ENCODE assay signal across 8 cellular contexts in genomic region chr19:14030997-14031718, GRCh38. TPM values are rescaled to one million over a fixed set of nuclear protein-coding genes. Genes with fewer than 3 reads are reported as not detected.
DNase-seq lines count a peak whose midpoint lies in the region; ATAC-seq and TF ChIP-seq lines count a peak whose summit lies in the region.

No MANE protein-coding gene starts in this region.

- peak; percentile 47 for ATAC-seq in HG03135 (IDR thresholded peaks at IDR 0.05; ENCODE audit: unreplicated experiment)
- no peak for ATAC-seq in activated B cell treated with CpG ODN at 0.5 μM for 24 hours (ENCODE audit: low read depth)
- ATAC-seq in right cardiac atrium, result peak; percentile 5 to 10
- no peak for ATAC-seq in GM21717 (IDR thresholded peaks at IDR 0.05; ENCODE audit: unreplicated experiment)

- H3K27ac ChIP-seq in right cardiac atrium (ENCODE audit: low read length), result no peak overlapping the region

- H3K36me3 Mint-ChIP-seq in activated B cell treated with CpG ODN at 0.5 μM for 24 hours (ENCODE audit: low read depth), result peaks cover 11% of the 10 kb centered on the region

- CTCF ChIA-PET in activated B cell treated with CpG ODN at 0.5 μM for 24 hours (lab: Charles Lee), result interaction anchor here (0.6 to 1.8 kb wide), 25 partner anchors 8 to 317 kb away, joined by 3 to 11 read pairs (median 4); partner anchors contain the start of genes ASF1B and DCAF15

- H3K9me3 ChIP-seq in right cardiac atrium (ENCODE audit: control insufficient read depth, low read length), result no peaks in the 10 kb centered on the region

- H3K4me3 Mint-ChIP-seq in activated B cell treated with CpG ODN at 0.5 μM for 24 hours, result peak overlapping the region; percentile 91

- no peaks in the 10 kb centered on the region for H3K27me3 Mint-ChIP-seq in activated B cell treated with CpG ODN at 0.5 μM for 24 hours

- H3K27ac Mint-ChIP-seq in activated B cell treated with CpG ODN at 0.5 μM for 24 hours, result peak overlapping the region; percentile 89

- H3K4me1 Mint-ChIP-seq in activated B cell treated with CpG ODN at 0.5 μM for 24 hours, result peaks cover 34% of the 10 kb centered on the region

- no peaks in the 10 kb centered on the region for H3K9me3 Mint-ChIP-seq in activated B cell treated with CpG ODN at 0.5 μM for 24 hours

- peak overlapping the region; percentile 35 for H3K4me3 ChIP-seq in right cardiac atrium (ENCODE audit: low read length)

- POLR2A ChIA-PET in activated B cell treated with CpG ODN at 0.5 μM for 24 hours (lab: Charles Lee), result interaction anchor here (0.6 to 3.5 kb wide), 25 partner anchors 9 to 352 kb away, joined by 3 to 52 read pairs (median 7); partner anchors contain the start of genes ASF1B, BRME1, CC2D1A and DCAF15

- intact Hi-C loops in activated B cell treated with CpG ODN at 0.5 μM for 24 hours (cut with micrococcal nuclease) (loop anchor here (2.0 kb wide), 1 partner anchor 16 kb away; no protein-coding TSS in a partner anchor), right cardiac atrium (cut with DNase I) (no loop called here)

- no peak for TF ChIP-seq CTCF in activated B cell treated with CpG ODN at 0.5 μM for 24 hours (IDR thresholded peaks at IDR 0.05)

- H3K4me1 ChIP-seq in right cardiac atrium (ENCODE audit: control insufficient read depth, insufficient read depth, low read length), result no peaks in the 10 kb centered on the region

- WGBS in right cardiac atrium, result 19% methylated on average over 20 of the region's 20 CpGs

- DNase-seq in activated B cell treated with CpG ODN at 0.5 μM for 24 hours (no peak), right cardiac atrium (peak in 1 of 3 donors; percentile 42), DMS114 treated with DMSO at 0.1 percent for 48 hours (lab: John Stamatoyannopoulos, UW; ENCODE audit: unreplicated experiment) (no peak), nucleus accumbens (lab: John Stamatoyannopoulos, UW) (no peak), SHP77 (lab: John Stamatoyannopoulos, UW) (no peak)
- DNase-seq in stimulated activated CD8-positive, alpha-beta memory T cell treated with anti-CD3 and anti-CD28 coated beads, Interleukin-4, amount 100 ng/mL, for 4 hours (ENCODE audit: low read depth in 2 of 2, low spot score in 1 of 2), result peak; percentile 74 to 77

- no peaks in the 10 kb centered on the region for H3K27me3 ChIP-seq in right cardiac atrium (ENCODE audit: control insufficient read depth, insufficient read depth)

RNA-seq across cellular contexts. Expression of gene IL27RA, which starts 0.4 kb away (rescaled TPM):
- total RNA-seq in activated B cell treated with CpG ODN at 0.5 μM for 24 hours (34.5 and 34.6 TPM in 2 replicates), right cardiac atrium (1 to 10 TPM; 3.3 to 4.7 (median 3.7) TPM)
- 3.4 TPM for polyA plus RNA-seq in right cardiac atrium

RNA-seq across cellular contexts. Expression of gene RLN3, which starts 3.2 kb away (rescaled TPM):
- total RNA-seq in activated B cell treated with CpG ODN at 0.5 μM for 24 hours (not detected in 2 replicates), right cardiac atrium (not detected)
- polyA plus RNA-seq in right cardiac atrium, result not detected

RNA-seq across cellular contexts. Expression of gene RFX1, which starts 25.0 kb away (rescaled TPM):
- total RNA-seq in activated B cell treated with CpG ODN at 0.5 μM for 24 hours (19.0 and 19.9 TPM in 2 replicates), right cardiac atrium (10 to 100 TPM; 10.9 to 15.6 (median 13.5) TPM)
- polyA plus RNA-seq in right cardiac atrium, result 7.0 TPM

RNA-seq across cellular contexts. Expression of gene PALM3, which starts 30.7 kb away (rescaled TPM):
- total RNA-seq in activated B cell treated with CpG ODN at 0.5 μM for 24 hours (not detected in 2 replicates), right cardiac atrium (under 1 TPM; 0.38 to 0.58 (median 0.48) TPM)
- polyA plus RNA-seq in right cardiac atrium, result 0.45 TPM

RNA-seq across cellular contexts. Expression of gene MISP3, which starts 41.4 kb away (rescaled TPM):
- 0.15 and 0.18 TPM in 2 replicates for total RNA-seq in activated B cell treated with CpG ODN at 0.5 μM for 24 hours
- 10 to 100 TPM in 1 of 4 donors, 1 to 10 TPM in 3; 6.4 to 10.3 (median 9.2) TPM for total RNA-seq in right cardiac atrium
- polyA plus RNA-seq in right cardiac atrium, result 11.1 TPM

Comparison
In these comparisons a context has a peak if more than half of its experiments do, and no peak if none do; other contexts are left out.
1. ATAC-seq: peak in HG03135 (single experiment) and right cardiac atrium (2 of 2); none in activated B cell treated with CpG ODN at 0.5 μM for 24 hours (single experiment) and GM21717 (single experiment).
2. DNase-seq: peak in stimulated activated CD8-positive, alpha-beta memory T cell treated with anti-CD3 and anti-CD28 coated beads, Interleukin-4, amount 100 ng/mL, for 4 hours (2 of 2); none in activated B cell treated with CpG ODN at 0.5 μM for 24 hours (single experiment), DMS114 treated with DMSO at 0.1 percent for 48 hours (single experiment), nucleus accumbens (0 of 56) and SHP77 (0 of 2).